16 cellular contexts compared by ENCODE assay signal in the genomic region with DNA sequence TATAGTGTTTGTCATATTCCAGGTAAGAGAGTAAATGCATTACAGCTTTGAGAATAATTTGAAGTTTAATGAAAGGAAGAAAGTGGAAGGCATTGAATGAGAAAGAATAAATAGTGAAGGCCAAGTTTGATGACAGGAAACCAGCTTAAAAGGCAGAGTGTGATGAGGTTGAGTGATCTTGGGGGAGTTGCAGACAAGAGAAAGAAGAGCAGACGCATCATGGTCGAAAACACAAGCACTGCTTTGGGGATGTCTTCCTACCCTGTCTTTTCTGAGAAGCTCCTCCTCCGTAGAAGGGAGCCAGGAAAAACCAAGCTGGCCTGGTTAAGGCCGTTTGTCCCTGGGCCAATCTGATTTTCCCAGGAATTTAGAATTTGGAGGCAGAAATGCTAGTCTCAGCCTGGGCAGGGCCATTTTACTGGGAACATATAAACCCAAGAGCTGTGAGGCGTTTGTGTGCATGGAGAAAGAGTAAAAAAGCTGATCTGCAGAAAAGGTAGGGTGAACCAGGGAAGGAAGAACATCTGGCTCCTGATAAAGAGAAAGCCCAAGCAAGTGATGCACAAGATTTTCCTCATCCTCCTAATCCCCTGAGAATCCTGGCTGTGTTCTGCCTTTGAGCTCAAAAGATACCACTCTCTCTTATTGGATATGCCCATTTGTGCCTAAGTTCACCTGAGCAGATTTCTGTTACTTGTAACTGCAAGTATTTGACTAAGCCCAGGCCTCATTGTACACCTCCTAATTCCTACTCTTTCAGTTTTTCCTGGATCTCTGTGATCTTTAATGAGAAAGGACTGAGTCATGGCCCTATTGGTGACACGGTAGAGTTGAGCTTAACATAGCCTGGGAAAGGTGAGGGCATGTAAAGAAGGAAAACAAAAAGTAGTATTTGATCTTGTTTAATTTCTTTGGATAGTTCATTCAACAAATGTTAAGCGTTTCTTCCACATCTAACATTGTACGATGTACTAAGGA.
DNase-seq lines count a peak whose midpoint lies in the region; ATAC-seq and TF ChIP-seq lines count a peak whose summit lies in the region.
"Had no signal": no experiment of that assay in that cellular context is flagged by ENCODE, and none has a peak within 500 bp of the region (broad histone marks: within the 10 kb centered on the region; RNA-seq: fewer than 3 reads in every experiment).

No MANE protein-coding gene starts in this region.

- H3K36me3 ChIP-seq in ascending aorta (no peaks in the 10 kb centered on the region), left ventricle myocardium inferior (no peaks in the 10 kb centered on the region), suprapubic skin (peaks cover 10% of the 10 kb centered on the region), psoas muscle (ENCODE audit: insufficient read depth in 1 of 2, low read depth in 1 of 2) (no peaks in the 10 kb centered on the region)
- H3K36me3 ChIP-seq: upper lobe of left lung had no signal

- TF ChIP-seq CTCF in ascending aorta (IDR thresholded peaks at IDR 0.05), result no peak
- no peak for TF ChIP-seq CTCF in left ventricle myocardium inferior (IDR thresholded peaks at IDR 0.05; ENCODE audit: borderline replicate concordance)
- TF ChIP-seq CTCF in suprapubic skin (IDR thresholded peaks at IDR 0.05), result no peak
- no peak for TF ChIP-seq CTCF in psoas muscle (IDR thresholded peaks at IDR 0.05)

- H3K27me3 Mint-ChIP-seq in activated CD8-positive, alpha-beta memory T cell treated with anti-CD3 and anti-CD28 coated beads, Interleukin-2, amount 10 ng/mL, durations not matched to agents 7 days and 5 days, result no peaks in the 10 kb centered on the region
- H3K27me3 Mint-ChIP-seq: naive thymus-derived CD4-positive, alpha-beta T cell had no signal

- H3K36me3 Mint-ChIP-seq in activated CD8-positive, alpha-beta memory T cell treated with anti-CD3 and anti-CD28 coated beads, Interleukin-2, amount 10 ng/mL, durations not matched to agents 7 days and 5 days, result peaks cover 4% of the 10 kb centered on the region

- peaks cover 0 to 23% of the 10 kb centered on the region in 2 donors for H3K4me1 ChIP-seq in ascending aorta
- H3K4me1 ChIP-seq in left ventricle myocardium inferior, result peaks cover 19% of the 10 kb centered on the region
- H3K4me1 ChIP-seq in suprapubic skin, result peaks cover 40% of the 10 kb centered on the region
- no peaks in the 10 kb centered on the region for H3K4me1 ChIP-seq in psoas muscle

- no peak overlapping the region for H3K4me3 ChIP-seq in ascending aorta
- H3K4me3 ChIP-seq in left ventricle myocardium inferior, result no peak overlapping the region
- no peak overlapping the region for H3K4me3 ChIP-seq in suprapubic skin
- no peak overlapping the region for H3K4me3 ChIP-seq in psoas muscle
- H3K4me3 ChIP-seq: PC-9, upper lobe of left lung had no signal

- peak overlapping the region; percentile 9 for H3K27ac Mint-ChIP-seq in activated CD8-positive, alpha-beta memory T cell treated with anti-CD3 and anti-CD28 coated beads, Interleukin-2, amount 10 ng/mL, durations not matched to agents 7 days and 5 days
- H3K27ac Mint-ChIP-seq: activated naive CD4-positive, alpha-beta T cell treated with anti-CD3 and anti-CD28 coated beads for 36 hours had no signal

- no peak for DNase-seq in activated CD8-positive, alpha-beta memory T cell treated with anti-CD3 and anti-CD28 coated beads, Interleukin-2, amount 10 ng/mL, durations not matched to agents 7 days and 5 days
- DNase-seq in activated CD8-positive, alpha-beta memory T cell treated with anti-CD3 and anti-CD28 coated beads, Interleukin-2, amount 50 U/mL, for 48 hours, result no peak
- DNase-seq in ascending aorta (ENCODE audit: low spot score in 2 of 2) (no peak), left ventricle myocardium inferior (no peak), suprapubic skin (ENCODE audit: low spot score in 2 of 2) (no peak), H4 (ENCODE audit: low spot score) (no peak), psoas muscle (no peak)
- no peak for DNase-seq in activated CD4-positive, alpha-beta T cell treated with anti-CD3 and anti-CD28 coated beads for 1 hour
- DNase-seq: activated CD8-positive, alpha-beta memory T cell treated with anti-CD3 and anti-CD28 coated beads, Interleukin-2, amount 50 U/mL, for 4 hours; activated naive CD4-positive, alpha-beta T cell treated with anti-CD3 and anti-CD28 coated beads for 36 hours; H7; NCI-H1436; PC-9; stimulated activated CD4-positive, alpha-beta T cell treated with anti-CD3 and anti-CD28 coated beads, Interleukin-2, amount 100 ng/mL, for 48 hours; upper lobe of left lung had no signal

- WGBS in suprapubic skin, result 58% methylated on average over 8 of the region's 8 CpGs
- WGBS in psoas muscle, 3 donors, result 59 to 75% (median 61%) methylated on average over 8 of the region's 8 CpGs

- H3K27me3 ChIP-seq in ascending aorta (no peaks in the 10 kb centered on the region), left ventricle myocardium inferior (ENCODE audit: low read depth) (no peaks in the 10 kb centered on the region), suprapubic skin (no peaks in the 10 kb centered on the region), psoas muscle (ENCODE audit: insufficient read depth in 3 of 3, low read length in 2 of 3) (no peaks in the 10 kb centered on the region)
- H3K27me3 ChIP-seq: upper lobe of left lung had no signal

- ATAC-seq in activated CD8-positive, alpha-beta memory T cell treated with anti-CD3 and anti-CD28 coated beads, Interleukin-2, amount 10 ng/mL, durations not matched to agents 7 days and 5 days, result no peak
- ATAC-seq in psoas muscle, result no peak
- ATAC-seq: naive thymus-derived CD4-positive, alpha-beta T cell had no signal

- CTCF ChIA-PET in activated CD8-positive, alpha-beta memory T cell treated with anti-CD3 and anti-CD28 coated beads, Interleukin-2, amount 10 ng/mL, durations not matched to agents 7 days and 5 days (lab: Charles Lee), result interaction anchor here (0.6 kb wide), 1 partner anchor 1156 kb away, joined by 3 read pairs; no protein-coding TSS in a partner anchor

- no peak for TF ChIP-seq POLR2A in suprapubic skin (IDR thresholded peaks at IDR 0.05)

- H3K9me3 ChIP-seq in ascending aorta, result no peaks in the 10 kb centered on the region
- H3K9me3 ChIP-seq in left ventricle myocardium inferior (replicated peaks), result no peaks in the 10 kb centered on the region
- no peaks in the 10 kb centered on the region for H3K9me3 ChIP-seq in suprapubic skin
- no peaks in the 10 kb centered on the region for H3K9me3 ChIP-seq in psoas muscle
- H3K9me3 ChIP-seq: upper lobe of left lung had no signal

- TF ChIP-seq EP300 in suprapubic skin (IDR thresholded peaks at IDR 0.05), result no peak

- intact Hi-C loops in ascending aorta (cut with DNase I) (no loop called here), left ventricle myocardium inferior (cut with micrococcal nuclease) (no loop called here), psoas muscle (cut with DNase I) (no loop called here)

- H3K4me3 Mint-ChIP-seq in activated CD8-positive, alpha-beta memory T cell treated with anti-CD3 and anti-CD28 coated beads, Interleukin-2, amount 10 ng/mL, durations not matched to agents 7 days and 5 days, result no peak overlapping the region
- H3K4me3 Mint-ChIP-seq: activated naive CD4-positive, alpha-beta T cell treated with anti-CD3 and anti-CD28 coated beads for 36 hours had no signal

- H3K27ac ChIP-seq in ascending aorta (peak overlapping the region; percentile 4 to 60), left ventricle myocardium inferior (replicated peaks) (peak overlapping the region; percentile 27), suprapubic skin (peak overlapping the region; percentile 10), psoas muscle (no peak overlapping the region)
- H3K27ac ChIP-seq: PC-9, upper lobe of left lung had no signal

- no peaks in the 10 kb centered on the region for H3K9me3 Mint-ChIP-seq in activated CD8-positive, alpha-beta memory T cell treated with anti-CD3 and anti-CD28 coated beads, Interleukin-2, amount 10 ng/mL, durations not matched to agents 7 days and 5 days (ENCODE audit: low read depth)
- H3K9me3 Mint-ChIP-seq: activated naive CD4-positive, alpha-beta T cell treated with anti-CD3 and anti-CD28 coated beads for 36 hours had no signal

- H3K4me1 Mint-ChIP-seq in activated CD8-positive, alpha-beta memory T cell treated with anti-CD3 and anti-CD28 coated beads, Interleukin-2, amount 10 ng/mL, durations not matched to agents 7 days and 5 days, result no peaks in the 10 kb centered on the region
